ENCODE assay signal across 8 cellular contexts in genomic region chr22:26364066-26365015, GRCh38.
A peak's percentile ranks its signal among the peaks of the same experiment; 100 is the strongest.
DNase-seq lines count a peak whose midpoint lies in the region; ATAC-seq and TF ChIP-seq lines count a peak whose summit lies in the region.

No MANE protein-coding gene starts in this region.

- no peaks in the 10 kb centered on the region for H3K27me3 ChIP-seq in body of pancreas

- H3K4me1 ChIP-seq in body of pancreas = peaks cover 8% of the 10 kb centered on the region

- 29% methylated on average over 12 of the region's 12 CpGs for WGBS in body of pancreas, 2 donors

- DNase-seq in COLO668 (lab: John Stamatoyannopoulos, UW; ENCODE audit: unreplicated experiment) = peak; percentile 54
- DNase-seq in H4 (ENCODE audit: low spot score) = peak; percentile 65
- peak; percentile 57 for DNase-seq in NCI-H2029 treated with DMSO at 0.1 percent for 48 hours (lab: John Stamatoyannopoulos, UW)
- peak; percentile 22 for DNase-seq in T-helper 9 cell
- DNase-seq in body of pancreas = peak; percentile 62 to 77 (median 72)
- DNase-seq in immature natural killer cell = peak; percentile 28 to 50 (median 29)
- peak; percentile 6 to 31 for DNase-seq in stimulated activated CD4-positive, alpha-beta T cell treated with anti-CD3 and anti-CD28 coated beads, Interleukin-15, amount 100 ng/mL, for 48 hours (ENCODE audit: low read depth in 2 of 2)

- H3K4me1 Mint-ChIP-seq in immature natural killer cell = peaks cover 6 to 8% of the 10 kb centered on the region in 2 donors

- H3K4me3 Mint-ChIP-seq in immature natural killer cell = no peak overlapping the region

- no peaks in the 10 kb centered on the region for H3K9me3 Mint-ChIP-seq in immature natural killer cell

- TF ChIP-seq POLR2A in body of pancreas (IDR thresholded peaks at IDR 0.05) = no peak

- peak overlapping the region in 1 of 6 donors; percentile 46 for H3K27ac Mint-ChIP-seq in immature natural killer cell

- peak; percentile 21 to 67 (median 59) for TF ChIP-seq CTCF in body of pancreas (IDR thresholded peaks at IDR 0.05)

- intact Hi-C loops in body of pancreas (cut with DNase I) = no loop called here

- no peaks in the 10 kb centered on the region for H3K36me3 ChIP-seq in body of pancreas (replicated peaks in 1 of 2; ENCODE audit: insufficient read depth in 1 of 2, low read depth in 2 of 2)

- H3K36me3 Mint-ChIP-seq in immature natural killer cell = no peaks in the 10 kb centered on the region

- no peak overlapping the region for H3K4me3 ChIP-seq in body of pancreas

- H3K27me3 Mint-ChIP-seq in immature natural killer cell (ENCODE audit: low read depth in 3 of 3) = peaks cover 0 to 5% (median 1%) of the 10 kb centered on the region in 3 donors

- H3K9me3 ChIP-seq in body of pancreas = no peaks in the 10 kb centered on the region

- H3K27ac ChIP-seq in body of pancreas = no peak overlapping the region

- ATAC-seq in body of pancreas = peak; percentile 79
- no peak for ATAC-seq in GM19324 (IDR thresholded peaks at IDR 0.05; ENCODE audit: low FRiP score, unreplicated experiment)

Comparison
In these comparisons a context has a peak if more than half of its experiments do, and no peak if none do; other contexts are left out.
1. DNase-seq: peak in every context shown above with its lines; median percentile 72 in body of pancreas; 65 in H4; 57 in NCI-H2029 treated with DMSO at 0.1 percent for 48 hours; 54 in COLO668; 29 in immature natural killer cell; 22 in T-helper 9 cell; 18 in stimulated activated CD4-positive, alpha-beta T cell treated with anti-CD3 and anti-CD28 coated beads, Interleukin-15, amount 100 ng/mL, for 48 hours.